Comparison of ENCODE assay signal across 12 cellular contexts in the genomic region with DNA sequence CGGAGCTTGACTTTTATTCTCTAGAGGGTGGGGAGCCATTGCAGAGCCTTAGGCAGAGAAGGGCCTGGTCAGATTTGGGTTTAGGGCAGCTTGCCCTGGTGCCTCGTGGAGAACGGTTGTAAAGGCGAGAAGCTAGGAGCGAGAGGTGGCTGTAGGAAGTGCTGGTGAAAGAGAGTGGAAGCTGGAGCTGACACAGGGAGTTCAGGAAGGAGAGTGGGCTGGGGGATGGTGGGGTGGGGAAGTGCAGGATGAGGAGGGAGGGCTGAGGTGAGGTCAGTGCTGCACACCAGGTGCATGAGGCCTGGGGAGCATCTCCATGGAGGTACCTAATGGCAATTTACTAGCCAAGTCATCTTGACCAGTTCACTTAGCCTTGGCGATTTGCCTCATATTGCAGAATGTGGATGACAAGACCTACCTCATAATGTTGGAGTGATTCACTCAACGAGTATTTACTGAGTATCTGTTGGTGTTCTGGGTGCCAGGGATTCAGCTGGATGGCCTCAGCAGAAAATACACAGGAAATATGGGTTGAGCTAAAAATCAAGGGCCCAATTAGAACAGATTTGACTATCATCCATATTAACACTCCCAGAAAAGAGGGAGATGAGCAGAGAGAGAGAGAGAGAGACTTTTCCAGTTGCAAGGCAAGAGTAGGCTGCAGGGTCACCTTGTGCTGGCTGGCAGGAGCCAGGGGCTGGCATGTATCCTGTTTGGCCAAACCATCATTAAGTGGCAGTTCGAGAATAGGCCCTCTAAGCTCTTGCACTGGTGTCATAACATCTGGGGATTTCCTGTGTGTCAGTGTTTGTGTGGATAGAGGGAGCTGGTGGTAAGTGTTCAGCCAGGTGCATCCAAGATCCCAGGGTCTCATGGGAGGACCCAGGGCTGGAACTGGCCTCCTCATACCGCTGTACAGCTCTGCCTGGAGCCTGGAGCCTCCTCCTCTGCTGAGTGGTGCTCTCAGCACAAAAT. TPM values are rescaled to one million over a fixed set of nuclear protein-coding genes. Genes with fewer than 3 reads are reported as not detected.
DNase-seq lines count a peak whose midpoint lies in the region; ATAC-seq, FAIRE-seq and TF ChIP-seq lines count a peak whose summit lies in the region.
"Had no signal": no experiment of that assay in that cellular context is flagged by ENCODE, and none has a peak within 500 bp of the region (broad histone marks: within the 10 kb centered on the region; RNA-seq: fewer than 3 reads in every experiment).

No MANE protein-coding gene starts in this region.

- H3K27me3 ChIP-seq in dorsolateral prefrontal cortex: peaks cover 0 to 4% (median 0%) of the 10 kb centered on the region in 45 donors
- H3K27me3 ChIP-seq: SJCRH30 had no signal

- ATAC-seq in GM19452 (IDR thresholded peaks at IDR 0.05; ENCODE audit: unreplicated experiment): no peak
- ATAC-seq in HG03097 (IDR thresholded peaks at IDR 0.05; ENCODE audit: low FRiP score, unreplicated experiment): no peak
- ATAC-seq: activated CD8-positive, alpha-beta T cell treated with anti-CD3 and anti-CD28 coated beads for 36 hours; HCT116 had no signal

- peak; percentile 93 for DNase-seq in AG09309 (ENCODE audit: low read depth)
- peak; percentile 53 for DNase-seq in HTR-8/SVneo (ENCODE audit: insufficient read length, low spot score)
- peak; percentile 62 for DNase-seq in astrocyte of the spinal cord (ENCODE audit: low read depth, low spot score)
- peak; percentile 82 for DNase-seq in kidney glomerular epithelial cell (lab: John Stamatoyannopoulos, UW)
- DNase-seq in activated CD8-positive, alpha-beta memory T cell treated with anti-CD3 and anti-CD28 coated beads, Interleukin-2, amount 50 U/mL, for 4 hours: no peak
- no peak for DNase-seq in dorsolateral prefrontal cortex
- DNase-seq: activated CD8-positive, alpha-beta T cell treated with anti-CD3 and anti-CD28 coated beads for 36 hours; NCI-H1930; SJCRH30 had no signal

- H3K4me3 ChIP-seq in AG09309 (ENCODE audit: control insufficient read depth, low read depth, low read length) (no peak overlapping the region), astrocyte of the spinal cord (ENCODE audit: low read depth, low read length) (no peak overlapping the region), dorsolateral prefrontal cortex (no peak overlapping the region)
- H3K4me3 ChIP-seq: SJCRH30 had no signal

- peak overlapping the region in 1 of 59 donors; percentile 53 for H3K27ac ChIP-seq in dorsolateral prefrontal cortex
- H3K27ac ChIP-seq: SJCRH30 had no signal

- no peak for FAIRE-seq in HTR-8/SVneo (lab: Jason Lieb, UNC)

- TF ChIP-seq CTCF in AG09309 (IDR thresholded peaks at IDR 0.05; ENCODE audit: control insufficient read depth, insufficient read depth, low read depth, low read length, missing control alignments) (no peak), astrocyte of the spinal cord (IDR thresholded peaks at IDR 0.05; ENCODE audit: low read depth, low read length) (no peak), dorsolateral prefrontal cortex (IDR thresholded peaks at IDR 0.05 in 54 of 56, conservative IDR thresholded peaks at IDR 0.05 in 2 of 56; ENCODE audit: low read depth in 1 of 56, partially characterized antibody in 56 of 56) (no peak)

- intact Hi-C loops in dorsolateral prefrontal cortex (cut with DNase I): no loop called here

- in situ Hi-C loops in astrocyte of the spinal cord (cut with HindIII; ENCODE audit: low sequenced_read_pairs): no loop called here

RNA-seq across cellular contexts. Expression of a gene that starts 44.4 kb away (rescaled TPM):
- 100 to 1,000 TPM in 26 of 120 experiments, 10 to 100 TPM in 94; 31.2 to 203 (median 75.1) TPM for total RNA-seq in dorsolateral prefrontal cortex
- total RNA-seq: activated CD8-positive, alpha-beta T cell treated with anti-CD3 and anti-CD28 coated beads for 36 hours had no signal

Comparison
In these comparisons a context has a peak if more than half of its experiments do, and no peak if none do; other contexts are left out.
1. DNase-seq: peak in AG09309 (single experiment), HTR-8/SVneo (single experiment), astrocyte of the spinal cord (single experiment) and kidney glomerular epithelial cell (single experiment); none in activated CD8-positive, alpha-beta memory T cell treated with anti-CD3 and anti-CD28 coated beads, Interleukin-2, amount 50 U/mL, for 4 hours (single experiment) and dorsolateral prefrontal cortex (0 of 10).